Comparison of ENCODE assay signal across 19 cellular contexts in the genomic region with DNA sequence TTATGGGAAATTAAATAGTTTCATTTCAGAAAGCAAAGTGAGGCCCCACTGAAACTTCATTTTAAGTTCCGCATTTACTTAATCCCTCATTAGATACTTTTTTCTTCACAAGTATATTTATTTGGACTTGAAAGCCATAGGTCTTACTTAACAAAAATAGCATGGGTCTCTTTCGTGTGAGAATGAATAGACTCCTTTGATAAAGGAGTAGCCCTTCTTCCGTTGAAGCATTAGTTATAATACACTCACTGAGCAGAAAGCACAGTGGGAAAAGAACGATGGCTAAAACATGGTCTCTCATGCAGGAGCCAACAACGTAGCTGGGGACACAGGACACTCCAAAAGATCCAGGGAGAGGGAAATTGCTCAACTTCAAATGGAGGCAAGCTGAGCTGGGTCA. TPM values are rescaled to one million over a fixed set of nuclear protein-coding genes. Genes with fewer than 3 reads are reported as not detected.
DNase-seq lines count a peak whose midpoint lies in the region; ATAC-seq lines count a peak whose summit lies in the region.
"Had no signal": no experiment of that assay in that cellular context is flagged by ENCODE, and none has a peak within 500 bp of the region (broad histone marks: within the 10 kb centered on the region; RNA-seq: fewer than 3 reads in every experiment).

No MANE protein-coding gene starts in this region.

- intact Hi-C loops in activated CD4-positive, alpha-beta T cell treated with anti-CD3 and anti-CD28 coated beads for 36 hours (cut with DNase I, micrococcal nuclease): no loop called here

- POLR2A ChIA-PET in activated CD4-positive, alpha-beta T cell treated with anti-CD3 and anti-CD28 coated beads for 36 hours (lab: Charles Lee): no interaction called here
- POLR2A ChIA-PET in naive thymus-derived CD8-positive, alpha-beta T cell (lab: Charles Lee): no interaction called here

- no peak overlapping the region for H3K4me3 Mint-ChIP-seq in activated CD4-positive, alpha-beta T cell treated with anti-CD3 and anti-CD28 coated beads for 36 hours
- no peak overlapping the region for H3K4me3 Mint-ChIP-seq in stimulated activated memory B cell treated with anti-CD40 and anti-IgM and Interleukin-4, amounts not matched to agents 10 μg/mL and 1 μg/mL and 100 μg/mL, for 72 hours
- no peak overlapping the region for H3K4me3 Mint-ChIP-seq in naive thymus-derived CD8-positive, alpha-beta T cell
- H3K4me3 Mint-ChIP-seq: CD4-positive, alpha-beta T cell had no signal

- H3K4me1 Mint-ChIP-seq in activated CD4-positive, alpha-beta T cell treated with anti-CD3 and anti-CD28 coated beads for 36 hours: peaks cover 11% of the 10 kb centered on the region
- peaks cover 7% of the 10 kb centered on the region for H3K4me1 Mint-ChIP-seq in stimulated activated memory B cell treated with anti-CD40 and anti-IgM and Interleukin-4, amounts not matched to agents 10 μg/mL and 1 μg/mL and 100 μg/mL, for 72 hours
- peaks cover 0 to 5% (median 2%) of the 10 kb centered on the region in 4 donors for H3K4me1 Mint-ChIP-seq in naive thymus-derived CD8-positive, alpha-beta T cell

- no peaks in the 10 kb centered on the region for H3K27me3 Mint-ChIP-seq in activated CD4-positive, alpha-beta T cell treated with anti-CD3 and anti-CD28 coated beads for 36 hours
- no peaks in the 10 kb centered on the region for H3K27me3 Mint-ChIP-seq in stimulated activated memory B cell treated with anti-CD40 and anti-IgM and Interleukin-4, amounts not matched to agents 10 μg/mL and 1 μg/mL and 100 μg/mL, for 72 hours
- H3K27me3 Mint-ChIP-seq in naive thymus-derived CD8-positive, alpha-beta T cell: no peaks in the 10 kb centered on the region
- H3K27me3 Mint-ChIP-seq: CD4-positive, alpha-beta T cell had no signal

- H3K9me3 Mint-ChIP-seq in activated CD4-positive, alpha-beta T cell treated with anti-CD3 and anti-CD28 coated beads for 36 hours (ENCODE audit: low read depth): no peaks in the 10 kb centered on the region
- H3K9me3 Mint-ChIP-seq in stimulated activated memory B cell treated with anti-CD40 and anti-IgM and Interleukin-4, amounts not matched to agents 10 μg/mL and 1 μg/mL and 100 μg/mL, for 72 hours: no peaks in the 10 kb centered on the region
- H3K9me3 Mint-ChIP-seq in naive thymus-derived CD8-positive, alpha-beta T cell: no peaks in the 10 kb centered on the region
- H3K9me3 Mint-ChIP-seq: CD4-positive, alpha-beta T cell had no signal

- ATAC-seq in activated CD4-positive, alpha-beta T cell treated with anti-CD3 and anti-CD28 coated beads for 36 hours: no peak
- no peak for ATAC-seq in stimulated activated memory B cell treated with anti-CD40 and anti-IgM and Interleukin-4, amounts not matched to agents 10 μg/mL and 1 μg/mL and 100 μg/mL, for 72 hours
- no peak for ATAC-seq in naive thymus-derived CD8-positive, alpha-beta T cell
- ATAC-seq: HepG2, Panc1 had no signal

- in situ Hi-C loops in SK-MEL-5 (cut with HindIII; ENCODE audit: low pct_unique_long_range_greater_than_20kb, low sequenced_read_pairs): no loop called here

- CTCF ChIA-PET in activated CD4-positive, alpha-beta T cell treated with anti-CD3 and anti-CD28 coated beads for 36 hours (lab: Charles Lee): interaction anchor here (0.7 kb wide), 1 partner anchor 432 kb away, joined by 3 read pairs; no protein-coding TSS in a partner anchor

- H3K27ac Mint-ChIP-seq in activated CD4-positive, alpha-beta T cell treated with anti-CD3 and anti-CD28 coated beads for 36 hours: peak overlapping the region; percentile 19
- peak overlapping the region; percentile 30 for H3K27ac Mint-ChIP-seq in stimulated activated memory B cell treated with anti-CD40 and anti-IgM and Interleukin-4, amounts not matched to agents 10 μg/mL and 1 μg/mL and 100 μg/mL, for 72 hours
- H3K27ac Mint-ChIP-seq in naive thymus-derived CD8-positive, alpha-beta T cell: peak overlapping the region in 1 of 10 donors; percentile 51
- H3K27ac Mint-ChIP-seq: CD4-positive, alpha-beta T cell had no signal

- H3K36me3 Mint-ChIP-seq in activated CD4-positive, alpha-beta T cell treated with anti-CD3 and anti-CD28 coated beads for 36 hours (ENCODE audit: low read depth): peaks cover 29% of the 10 kb centered on the region
- peaks cover 76% of the 10 kb centered on the region for H3K36me3 Mint-ChIP-seq in stimulated activated memory B cell treated with anti-CD40 and anti-IgM and Interleukin-4, amounts not matched to agents 10 μg/mL and 1 μg/mL and 100 μg/mL, for 72 hours
- H3K36me3 Mint-ChIP-seq in naive thymus-derived CD8-positive, alpha-beta T cell: peaks cover 0 to 81% (median 12%) of the 10 kb centered on the region in 3 donors

- no peak for DNase-seq in activated CD4-positive, alpha-beta T cell treated with anti-CD3 and anti-CD28 coated beads for 36 hours
- DNase-seq in activated CD4-positive, alpha-beta T cell treated with anti-CD3 and anti-CD28 coated beads for 4 hours: no peak
- DNase-seq in SK-MEL-5 (ENCODE audit: low read depth, low spot score) (peak; percentile 63), epidermal melanocyte (ENCODE audit: insufficient read length, low spot score) (peak; percentile 44), medulla oblongata (ENCODE audit: extremely low spot score) (no peak)
- DNase-seq in naive thymus-derived CD8-positive, alpha-beta T cell: no peak
- no peak for DNase-seq in stimulated activated CD4-positive, alpha-beta T cell treated with anti-CD3 and anti-CD28 coated beads, Interleukin-12 subunit alpha, Interleukin-12 subunit beta, amount 100 ng/mL, for 4 hours
- DNase-seq: BE2C; Calu3; CD4-positive, alpha-beta T cell; KBM-7; NCI-H1417; NCI-H187; NCI-H2227 treated with DMSO at 0.1 percent for 48 hours; NCI-H510A treated with DMSO at 0.1 percent for 48 hours; NCI-H82 had no signal

RNA-seq across cellular contexts. Expression of a gene that starts 47.5 kb away (rescaled TPM):
- 10 to 100 TPM; 49.1 to 53.7 TPM for total RNA-seq in activated CD4-positive, alpha-beta T cell treated with anti-CD3 and anti-CD28 coated beads for 36 hours
- 21.4 and 23.2 TPM in 2 replicates for total RNA-seq in SK-MEL-5 (2014; rRNA removed; shearing (Covaris generic))
- 14.4 and 20.7 TPM in 2 replicates for polyA plus RNA-seq in SK-MEL-5 (2015; cell fraction: cytosol; rRNA removed)
- polyA plus RNA-seq in SK-MEL-5 (2015; cell fraction: nucleus; rRNA removed): 11.2 and 14.4 TPM in 2 replicates
- 10 to 100 TPM; 29.5 to 31.7 TPM for total RNA-seq in naive thymus-derived CD8-positive, alpha-beta T cell
- polyA plus RNA-seq in naive thymus-derived CD8-positive, alpha-beta T cell: 10 to 100 TPM; 20.0 to 26.4 (median 22.4) TPM

Comparison
In these comparisons a context has a peak if more than half of its experiments do, and no peak if none do; other contexts are left out.
1. DNase-seq: peak in SK-MEL-5 (single experiment) and epidermal melanocyte (single experiment); none in activated CD4-positive, alpha-beta T cell treated with anti-CD3 and anti-CD28 coated beads for 36 hours (single experiment), activated CD4-positive, alpha-beta T cell treated with anti-CD3 and anti-CD28 coated beads for 4 hours (0 of 2), naive thymus-derived CD8-positive, alpha-beta T cell (0 of 10), medulla oblongata (single experiment) and stimulated activated CD4-positive, alpha-beta T cell treated with anti-CD3 and anti-CD28 coated beads, Interleukin-12 subunit alpha, Interleukin-12 subunit beta, amount 100 ng/mL, for 4 hours (single experiment).